27 cellular contexts compared by ENCODE assay signal in genomic region chr12:55495490-55495889, GRCh38. TPM values are rescaled to one million over a fixed set of nuclear protein-coding genes. Genes with fewer than 3 reads are reported as not detected.
"Had no signal": no experiment of that assay in that cellular context is flagged by ENCODE, and none has a peak within 500 bp of the region (broad histone marks: within the 10 kb centered on the region; RNA-seq: fewer than 3 reads in every experiment).

No MANE protein-coding gene starts in this region.

- ATAC-seq: K562, Right ventricle myocardium inferior had no signal

- H3K4me1 ChIP-seq: Peyer's patch, SJSA1 had no signal

- H3K4me2 ChIP-seq: KMS-11, PC-9 had no signal

- H3K27ac ChIP-seq: HL-60, KMS-11, PC-9, Peyer's patch, SJSA1, SK-N-MC had no signal

- H3K27me3 ChIP-seq: Peyer's patch had no signal

- H3K36me3 ChIP-seq: Peyer's patch, SJSA1 had no signal

- H3K9me3 ChIP-seq: Peyer's patch, SJSA1 had no signal

- DNase-seq: Kasumi-1; MM.1S; NCI-H1092 treated with DMSO at 0.1 percent for 48 hours; NCI-H1436; NCI-H1694; NCI-H187 treated with DMSO at 0.1 percent for 48 hours; NCI-H2029 treated with DMSO at 0.1 percent for 48 hours; NCI-H2171 treated with DMSO at 0.1 percent for 48 hours; NCI-H345; NCI-H524; NCI-H526 treated with DMSO at 0.1 percent for 48 hours; NCI-H774; NK-92 treated with Interleukin-12 subunit alpha and Interleukin-12 subunit beta, amount 100 ng/mL, for 24 hours; PC-9; Peyer's patch; SIG-M5 had no signal

- H3K4me3 ChIP-seq: K562, PC-9, Peyer's patch, SJSA1, SK-N-MC had no signal

- H2AFZ ChIP-seq: PC-9 had no signal

- H3K9ac ChIP-seq: KMS-11 had no signal

RNA-seq across cellular contexts. Expression of gene OR6C68, which starts 3.3 kb away (rescaled TPM):
- total RNA-seq: K562, M059J, NCI-H460, OCI-LY7, PC-9, Peyer's patch, Right ventricle myocardium inferior, RPMI7951, SJSA1 had no signal
- polyA plus RNA-seq: IgD-negative memory B cell, K562 had no signal

RNA-seq across cellular contexts. Expression of gene OR6C70, which starts 25.6 kb away (rescaled TPM):
- total RNA-seq: K562, M059J, NCI-H460, OCI-LY7, PC-9, Peyer's patch, Right ventricle myocardium inferior, RPMI7951, SJSA1 had no signal
- polyA plus RNA-seq: IgD-negative memory B cell, K562 had no signal

RNA-seq across cellular contexts. Expression of gene OR6C2, which starts 51.6 kb away (rescaled TPM):
- total RNA-seq: K562, M059J, NCI-H460, OCI-LY7, PC-9, Peyer's patch, Right ventricle myocardium inferior, RPMI7951, SJSA1 had no signal
- polyA plus RNA-seq: IgD-negative memory B cell, K562 had no signal

RNA-seq across cellular contexts. Expression of gene OR6C4, which starts 53.9 kb away (rescaled TPM):
- total RNA-seq: K562, M059J, NCI-H460, OCI-LY7, PC-9, Peyer's patch, Right ventricle myocardium inferior, RPMI7951, SJSA1 had no signal
- polyA plus RNA-seq: IgD-negative memory B cell, K562 had no signal
